16 cellular contexts compared by ENCODE assay signal in the genomic region with DNA sequence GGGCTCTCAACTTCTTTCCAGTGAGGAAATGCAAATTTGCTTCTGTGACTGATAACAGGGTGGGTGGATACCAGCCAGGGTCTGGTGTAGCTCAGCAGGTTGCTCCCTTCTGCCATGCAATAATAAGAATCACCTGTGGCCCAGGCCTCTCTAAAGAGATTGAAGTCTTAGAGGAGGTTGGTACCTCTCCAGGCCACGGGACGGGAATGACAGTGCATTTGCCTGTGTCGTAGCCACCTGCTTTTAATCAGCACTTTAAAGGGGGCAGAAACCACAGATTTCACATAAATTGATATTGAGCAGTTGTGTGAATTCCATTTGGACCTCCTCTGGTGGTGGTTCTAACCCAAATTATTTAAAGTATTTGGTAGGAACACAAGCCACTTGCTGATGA.
DNase-seq lines count a peak whose midpoint lies in the region; ATAC-seq and TF ChIP-seq lines count a peak whose summit lies in the region.
"Had no signal": no experiment of that assay in that cellular context is flagged by ENCODE, and none has a peak within 500 bp of the region (broad histone marks: within the 10 kb centered on the region; RNA-seq: fewer than 3 reads in every experiment).

No MANE protein-coding gene starts in this region.

- H3K27ac ChIP-seq in neural progenitor cell (no peak overlapping the region), left lung (no peak overlapping the region)

- TF ChIP-seq CTCF in neural progenitor cell (IDR thresholded peaks at IDR 0.05) (no peak), left lung (IDR thresholded peaks at IDR 0.05) (no peak)

- no peaks in the 10 kb centered on the region for H3K36me3 ChIP-seq in neural progenitor cell
- H3K36me3 ChIP-seq in left lung: no peaks in the 10 kb centered on the region

- CTCF ChIA-PET in activated CD4-positive, alpha-beta memory T cell treated with anti-CD3 and anti-CD28 coated beads, Interleukin-2, amount 10 ng/mL, durations not matched to agents 7 days and 5 days (lab: Charles Lee): interaction anchor here (0.8 to 2.6 kb wide), 6 partner anchors 15 to 663 kb away, joined by 3 to 9 read pairs (median 4); no protein-coding TSS in a partner anchor
- CTCF ChIA-PET in activated CD4-positive, alpha-beta memory T cell treated with anti-CD3 and anti-CD28 coated beads for 36 hours (lab: Charles Lee): interaction anchor here (1.0 to 2.2 kb wide), 2 partner anchors 18 to 349 kb away, joined by 3 to 7 read pairs; no protein-coding TSS in a partner anchor

- POLR2A ChIA-PET in activated CD4-positive, alpha-beta memory T cell treated with anti-CD3 and anti-CD28 coated beads, Interleukin-2, amount 10 ng/mL, durations not matched to agents 7 days and 5 days (lab: Charles Lee): interaction anchor here (0.9 to 1.0 kb wide), 2 partner anchors 11 to 150 kb away, joined by 3 read pairs; no protein-coding TSS in a partner anchor
- POLR2A ChIA-PET in activated CD4-positive, alpha-beta memory T cell treated with anti-CD3 and anti-CD28 coated beads for 36 hours (lab: Charles Lee): interaction anchor here (0.7 kb wide), 1 partner anchor 127 kb away, joined by 4 read pairs; no protein-coding TSS in a partner anchor

- H3F3A ChIP-seq in neural progenitor cell (ENCODE audit: low read depth): no peaks in the 10 kb centered on the region

- H3K4me3 Mint-ChIP-seq in activated CD4-positive, alpha-beta memory T cell treated with anti-CD3 and anti-CD28 coated beads, Interleukin-2, amount 10 ng/mL, durations not matched to agents 7 days and 5 days: no peak overlapping the region
- no peak overlapping the region for H3K4me3 Mint-ChIP-seq in activated CD4-positive, alpha-beta memory T cell treated with anti-CD3 and anti-CD28 coated beads for 36 hours
- H3K4me3 Mint-ChIP-seq in neural progenitor cell: no peak overlapping the region
- H3K4me3 Mint-ChIP-seq: IgD-negative memory B cell; neural crest cell; stimulated activated naive CD8-positive, alpha-beta T cell treated with anti-CD3 and anti-CD28 coated beads, Interleukin-15, Interleukin-2, amounts not matched to agents 100 ng/mL and 50 ng/mL, for 24 hours had no signal

- H3K27me3 ChIP-seq in neural progenitor cell (no peaks in the 10 kb centered on the region), left lung (no peaks in the 10 kb centered on the region)

- H3K36me3 Mint-ChIP-seq in activated CD4-positive, alpha-beta memory T cell treated with anti-CD3 and anti-CD28 coated beads, Interleukin-2, amount 10 ng/mL, durations not matched to agents 7 days and 5 days (ENCODE audit: low read depth): peaks cover 45% of the 10 kb centered on the region
- peaks cover 25% of the 10 kb centered on the region for H3K36me3 Mint-ChIP-seq in activated CD4-positive, alpha-beta memory T cell treated with anti-CD3 and anti-CD28 coated beads for 36 hours
- H3K36me3 Mint-ChIP-seq in neural progenitor cell: peaks cover 9% of the 10 kb centered on the region
- H3K36me3 Mint-ChIP-seq: IgD-negative memory B cell had no signal

- H3K4me1 ChIP-seq in neural progenitor cell: peaks cover 10% of the 10 kb centered on the region
- H3K4me1 ChIP-seq in left lung: peaks cover 0 to 12% of the 10 kb centered on the region in 2 donors

- peaks cover 58% of the 10 kb centered on the region for H3K4me1 Mint-ChIP-seq in activated CD4-positive, alpha-beta memory T cell treated with anti-CD3 and anti-CD28 coated beads, Interleukin-2, amount 10 ng/mL, durations not matched to agents 7 days and 5 days
- peaks cover 56% of the 10 kb centered on the region for H3K4me1 Mint-ChIP-seq in activated CD4-positive, alpha-beta memory T cell treated with anti-CD3 and anti-CD28 coated beads for 36 hours (ENCODE audit: low read depth)
- H3K4me1 Mint-ChIP-seq in neural progenitor cell: peaks cover 36% of the 10 kb centered on the region

- H3K4me3 ChIP-seq in neural progenitor cell: no peak overlapping the region
- no peak overlapping the region for H3K4me3 ChIP-seq in left lung

- H3K27me3 Mint-ChIP-seq in activated CD4-positive, alpha-beta memory T cell treated with anti-CD3 and anti-CD28 coated beads, Interleukin-2, amount 10 ng/mL, durations not matched to agents 7 days and 5 days: no peaks in the 10 kb centered on the region
- no peaks in the 10 kb centered on the region for H3K27me3 Mint-ChIP-seq in activated CD4-positive, alpha-beta memory T cell treated with anti-CD3 and anti-CD28 coated beads for 36 hours
- no peaks in the 10 kb centered on the region for H3K27me3 Mint-ChIP-seq in neural progenitor cell (ENCODE audit: insufficient read depth, low read depth)
- H3K27me3 Mint-ChIP-seq: IgD-negative memory B cell; stimulated activated naive CD8-positive, alpha-beta T cell treated with anti-CD3 and anti-CD28 coated beads, Interleukin-15, Interleukin-2, amounts not matched to agents 100 ng/mL and 50 ng/mL, for 24 hours had no signal

- DNase-seq in activated CD4-positive, alpha-beta memory T cell treated with anti-CD3 and anti-CD28 coated beads, Interleukin-2, amount 10 ng/mL, durations not matched to agents 7 days and 5 days: no peak
- no peak for DNase-seq in activated CD4-positive, alpha-beta memory T cell treated with anti-CD3 and anti-CD28 coated beads for 36 hours
- DNase-seq in T1000 (lab: John Stamatoyannopoulos, UW) (peak; percentile 35), glomerular visceral epithelial cell (ENCODE audit: extremely low spot score) (peak; percentile 89), SKM-1 (lab: John Stamatoyannopoulos, UW; ENCODE audit: unreplicated experiment) (no peak), DMS153 treated with DMSO at 0.1 percent for 48 hours (lab: John Stamatoyannopoulos, UW; ENCODE audit: unreplicated experiment) (no peak), neural progenitor cell (ENCODE audit: low spot score) (no peak), left lung (no peak)
- DNase-seq: activated CD4-positive, CD25-positive, alpha-beta regulatory T cell; activated effector memory CD4-positive, alpha-beta T cell treated with Interleukin-2 at 50 U/mL for 16 hours; effector CD8-positive, alpha-beta T cell; NCI-H1930; OCI-M1 had no signal

- no peak for ATAC-seq in left lung

- H4K20me1 ChIP-seq in neural progenitor cell (ENCODE audit: low read depth): no peaks in the 10 kb centered on the region

- H2AFZ ChIP-seq in neural progenitor cell (replicated peaks): no peak overlapping the region

- no peaks in the 10 kb centered on the region for H3K79me2 ChIP-seq in neural progenitor cell (ENCODE audit: low read depth)

- H3K9me3 ChIP-seq in neural progenitor cell (ENCODE audit: low read depth) (no peaks in the 10 kb centered on the region), left lung (peaks cover 0 to 11% of the 10 kb centered on the region in 2 donors)

- H3K27ac Mint-ChIP-seq in activated CD4-positive, alpha-beta memory T cell treated with anti-CD3 and anti-CD28 coated beads, Interleukin-2, amount 10 ng/mL, durations not matched to agents 7 days and 5 days: peak overlapping the region; percentile 79
- no peak overlapping the region for H3K27ac Mint-ChIP-seq in activated CD4-positive, alpha-beta memory T cell treated with anti-CD3 and anti-CD28 coated beads for 36 hours
- no peak overlapping the region for H3K27ac Mint-ChIP-seq in neural progenitor cell
- H3K27ac Mint-ChIP-seq: IgD-negative memory B cell; stimulated activated naive CD8-positive, alpha-beta T cell treated with anti-CD3 and anti-CD28 coated beads, Interleukin-15, Interleukin-2, amounts not matched to agents 100 ng/mL and 50 ng/mL, for 24 hours had no signal

- H3K4me2 ChIP-seq in neural progenitor cell: no peak overlapping the region

- H3K9me3 Mint-ChIP-seq in activated CD4-positive, alpha-beta memory T cell treated with anti-CD3 and anti-CD28 coated beads, Interleukin-2, amount 10 ng/mL, durations not matched to agents 7 days and 5 days: peaks cover 3% of the 10 kb centered on the region
- H3K9me3 Mint-ChIP-seq in activated CD4-positive, alpha-beta memory T cell treated with anti-CD3 and anti-CD28 coated beads for 36 hours: peaks cover 12% of the 10 kb centered on the region
- H3K9me3 Mint-ChIP-seq in neural progenitor cell: peaks cover 27% of the 10 kb centered on the region

- no peak overlapping the region for H3K9ac ChIP-seq in neural progenitor cell

- intact Hi-C loops in activated CD4-positive, alpha-beta memory T cell treated with anti-CD3 and anti-CD28 coated beads for 36 hours (cut with micrococcal nuclease): loop anchor here (2.0 to 10.0 kb wide), 3 partner anchors 17 to 237 kb away; no protein-coding TSS in a partner anchor
- intact Hi-C loops in left lung (cut with DNase I): no loop called here

Comparison
In these comparisons a context has a peak if more than half of its experiments do, and no peak if none do; other contexts are left out.
1. DNase-seq: peak in T1000 (single experiment) and glomerular visceral epithelial cell (single experiment); none in activated CD4-positive, alpha-beta memory T cell treated with anti-CD3 and anti-CD28 coated beads, Interleukin-2, amount 10 ng/mL, durations not matched to agents 7 days and 5 days (single experiment), activated CD4-positive, alpha-beta memory T cell treated with anti-CD3 and anti-CD28 coated beads for 36 hours (single experiment), SKM-1 (single experiment), DMS153 treated with DMSO at 0.1 percent for 48 hours (single experiment), neural progenitor cell (single experiment) and left lung (0 of 2).